ENCODE assay signal across 18 cellular contexts in genomic region chr10:1660386-1660785, GRCh38.
DNase-seq lines count a peak whose midpoint lies in the region; ATAC-seq and TF ChIP-seq lines count a peak whose summit lies in the region.
"Had no signal": no experiment of that assay in that cellular context is flagged by ENCODE, and none has a peak within 500 bp of the region (broad histone marks: within the 10 kb centered on the region; RNA-seq: fewer than 3 reads in every experiment).

No MANE protein-coding gene starts in this region.

- H3K4me3 Mint-ChIP-seq in activated B cell treated with CpG ODN at 0.5 μM for 24 hours (no peak overlapping the region), glutamatergic neuron (ENCODE audit: unreplicated experiment) (peak overlapping the region; percentile 5)
- no peak overlapping the region for H3K4me3 Mint-ChIP-seq in stimulated activated naive B cell treated with anti-CD40 and anti-IgM and Interleukin-4, amounts not matched to agents 10 μg/mL and 1 μg/mL and 100 μg/mL, for 72 hours
- H3K4me3 Mint-ChIP-seq: CD4-positive, alpha-beta memory T cell had no signal

- H3K27ac ChIP-seq in BLaER1 (no peak overlapping the region), osteoblast (ENCODE audit: low read depth, low read length) (no peak overlapping the region), psoas muscle (no peak overlapping the region)
- H3K27ac ChIP-seq: 22Rv1, GM23248 had no signal

- 79 to 85% (median 80%) methylated on average over 7 of the region's 7 CpGs for WGBS in psoas muscle, 3 donors

- no peaks in the 10 kb centered on the region for H3K36me3 Mint-ChIP-seq in activated B cell treated with CpG ODN at 0.5 μM for 24 hours (ENCODE audit: low read depth)
- no peaks in the 10 kb centered on the region for H3K36me3 Mint-ChIP-seq in glutamatergic neuron (ENCODE audit: unreplicated experiment)
- peaks cover 0 to 1% of the 10 kb centered on the region in 2 donors for H3K36me3 Mint-ChIP-seq in stimulated activated naive B cell treated with anti-CD40 and anti-IgM and Interleukin-4, amounts not matched to agents 10 μg/mL and 1 μg/mL and 100 μg/mL, for 72 hours
- H3K36me3 Mint-ChIP-seq: CD4-positive, alpha-beta memory T cell had no signal

- H3K27ac Mint-ChIP-seq in activated B cell treated with CpG ODN at 0.5 μM for 24 hours (peak overlapping the region; percentile 5), glutamatergic neuron (ENCODE audit: unreplicated experiment) (no peak overlapping the region)
- H3K27ac Mint-ChIP-seq in stimulated activated naive B cell treated with anti-CD40 and anti-IgM and Interleukin-4, amounts not matched to agents 10 μg/mL and 1 μg/mL and 100 μg/mL, for 72 hours = no peak overlapping the region
- H3K27ac Mint-ChIP-seq: CD4-positive, alpha-beta memory T cell had no signal

- H3K4me3 ChIP-seq in BLaER1 (no peak overlapping the region), osteoblast (ENCODE audit: insufficient read depth, low read length) (no peak overlapping the region), psoas muscle (no peak overlapping the region)
- H3K4me3 ChIP-seq: GM23248 had no signal

- H2AFZ ChIP-seq in osteoblast (ENCODE audit: low read length) = no peak overlapping the region
- H2AFZ ChIP-seq: GM23248 had no signal

- ATAC-seq in activated B cell treated with CpG ODN at 0.5 μM for 24 hours (ENCODE audit: low read depth) = no peak
- ATAC-seq in GM18873 (IDR thresholded peaks at IDR 0.05; ENCODE audit: low FRiP score, unreplicated experiment) = no peak
- no peak for ATAC-seq in psoas muscle
- no peak for ATAC-seq in stimulated activated naive B cell treated with anti-CD40 and anti-IgM and Interleukin-4, amounts not matched to agents 10 μg/mL and 1 μg/mL and 100 μg/mL, for 72 hours (replicated peaks)

- H3K9me3 ChIP-seq in BLaER1 = no peaks in the 10 kb centered on the region
- H3K9me3 ChIP-seq in osteoblast (ENCODE audit: low read depth, low read length) = no peaks in the 10 kb centered on the region
- H3K9me3 ChIP-seq in psoas muscle = no peaks in the 10 kb centered on the region

- POLR2A ChIA-PET in activated B cell treated with CpG ODN at 0.5 μM for 24 hours (lab: Charles Lee) = no interaction called here

- H3K27me3 Mint-ChIP-seq in activated B cell treated with CpG ODN at 0.5 μM for 24 hours = peaks cover 12% of the 10 kb centered on the region
- peaks cover 8% of the 10 kb centered on the region for H3K27me3 Mint-ChIP-seq in glutamatergic neuron (ENCODE audit: unreplicated experiment)
- peaks cover 21 to 25% of the 10 kb centered on the region in 2 donors for H3K27me3 Mint-ChIP-seq in stimulated activated naive B cell treated with anti-CD40 and anti-IgM and Interleukin-4, amounts not matched to agents 10 μg/mL and 1 μg/mL and 100 μg/mL, for 72 hours

- peaks cover 67% of the 10 kb centered on the region for H3K4me1 ChIP-seq in BLaER1
- H3K4me1 ChIP-seq in osteoblast (ENCODE audit: insufficient read depth, low read length) = no peaks in the 10 kb centered on the region
- H3K4me1 ChIP-seq in psoas muscle = no peaks in the 10 kb centered on the region

- peaks cover 51% of the 10 kb centered on the region for H3K4me1 Mint-ChIP-seq in activated B cell treated with CpG ODN at 0.5 μM for 24 hours
- peaks cover 53% of the 10 kb centered on the region for H3K4me1 Mint-ChIP-seq in glutamatergic neuron (ENCODE audit: low read depth, unreplicated experiment)
- peaks cover 35 to 48% of the 10 kb centered on the region in 2 donors for H3K4me1 Mint-ChIP-seq in stimulated activated naive B cell treated with anti-CD40 and anti-IgM and Interleukin-4, amounts not matched to agents 10 μg/mL and 1 μg/mL and 100 μg/mL, for 72 hours

- intact Hi-C loops in activated B cell treated with CpG ODN at 0.5 μM for 24 hours (cut with micrococcal nuclease) = loop anchor here (5.0 kb wide), 2 partner anchors 77 to 1377 kb away; partner anchors contain the start of gene ADARB2
- intact Hi-C loops in psoas muscle (cut with DNase I) = no loop called here

- H4K20me1 ChIP-seq in BLaER1 (peaks cover 67% of the 10 kb centered on the region; the same call in 1 of the 2 replicates), osteoblast (ENCODE audit: insufficient read depth, low read length) (no peaks in the 10 kb centered on the region)

- H3K4me2 ChIP-seq in BLaER1 (peak overlapping the region; percentile 86), osteoblast (ENCODE audit: insufficient read depth, low read length) (no peak overlapping the region)

- DNase-seq in activated B cell treated with CpG ODN at 0.5 μM for 24 hours = no peak
- DNase-seq in glutamatergic neuron = no peak
- peak; percentile 77 for DNase-seq in osteoblast (ENCODE audit: insufficient read length, low spot score, missing footprints)
- DNase-seq in psoas muscle = no peak
- DNase-seq in stimulated activated naive B cell treated with anti-CD40 and anti-IgM and Interleukin-4, amounts not matched to agents 10 μg/mL and 1 μg/mL and 100 μg/mL, for 72 hours = no peak
- DNase-seq: C1 segment of cervical spinal cord; Calu3; CD4-positive, alpha-beta memory T cell; COR-L47; DMS53; DMS79 treated with DMSO at 0.1 percent for 48 hours; GF-D8; GM23248; H7; HCEC 1CT had no signal

- CTCF ChIA-PET in activated B cell treated with CpG ODN at 0.5 μM for 24 hours (lab: Charles Lee) = no interaction called here

- H3K9ac ChIP-seq in BLaER1 = no peak overlapping the region
- H3K9ac ChIP-seq: GM23248 had no signal

- no peaks in the 10 kb centered on the region for H3K79me2 ChIP-seq in osteoblast (ENCODE audit: insufficient read depth, low read length)

- H3K9me3 Mint-ChIP-seq in activated B cell treated with CpG ODN at 0.5 μM for 24 hours (no peaks in the 10 kb centered on the region), glutamatergic neuron (ENCODE audit: unreplicated experiment) (peaks cover 11% of the 10 kb centered on the region)
- no peaks in the 10 kb centered on the region for H3K9me3 Mint-ChIP-seq in stimulated activated naive B cell treated with anti-CD40 and anti-IgM and Interleukin-4, amounts not matched to agents 10 μg/mL and 1 μg/mL and 100 μg/mL, for 72 hours

- H3K36me3 ChIP-seq in BLaER1 (no peaks in the 10 kb centered on the region), osteoblast (ENCODE audit: insufficient read depth, low read length) (no peaks in the 10 kb centered on the region), psoas muscle (ENCODE audit: insufficient read depth in 1 of 2, low read depth in 1 of 2) (no peaks in the 10 kb centered on the region)

- TF ChIP-seq CTCF in activated B cell treated with CpG ODN at 0.5 μM for 24 hours (IDR thresholded peaks at IDR 0.05) (no peak), glutamatergic neuron (IDR thresholded peaks at IDR 0.05; ENCODE audit: partially characterized antibody, unreplicated experiment) (no peak), osteoblast (IDR thresholded peaks at IDR 0.05; ENCODE audit: extremely low read depth, low read depth, low read length) (no peak), psoas muscle (IDR thresholded peaks at IDR 0.05) (no peak)

- H3K27me3 ChIP-seq in BLaER1 = no peaks in the 10 kb centered on the region
- H3K27me3 ChIP-seq in osteoblast (ENCODE audit: insufficient read depth, low read length) = no peaks in the 10 kb centered on the region
- peaks cover 0 to 8% (median 0%) of the 10 kb centered on the region in 3 donors for H3K27me3 ChIP-seq in psoas muscle (ENCODE audit: insufficient read depth in 3 of 3, low read length in 2 of 3)
